In the genomic region with DNA sequence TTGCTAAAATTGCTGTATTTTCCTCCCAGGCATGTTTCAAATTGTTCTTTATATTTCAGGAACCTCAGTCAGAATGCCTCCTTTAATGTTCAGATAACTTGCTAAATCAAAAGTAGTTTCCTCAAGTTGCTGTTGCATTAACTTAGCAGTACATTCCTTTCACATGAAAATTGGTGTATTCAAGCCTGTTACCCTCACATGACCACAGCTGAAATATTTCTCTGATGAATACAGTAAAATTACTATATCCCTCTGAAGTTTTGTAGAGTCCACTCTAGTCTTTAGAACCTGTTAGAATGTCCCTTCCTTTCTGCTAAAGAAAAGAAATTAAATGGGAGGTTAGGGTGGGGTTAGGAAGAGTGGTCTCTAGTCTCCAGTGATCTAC, we compare ENCODE assay signal across 9 cellular contexts. TPM values are rescaled to one million over a fixed set of nuclear protein-coding genes. Genes with fewer than 3 reads are reported as not detected.
DNase-seq lines count a peak whose midpoint lies in the region; ATAC-seq and TF ChIP-seq lines count a peak whose summit lies in the region.
"Had no signal": no experiment of that assay in that cellular context is flagged by ENCODE, and none has a peak within 500 bp of the region (broad histone marks: within the 10 kb centered on the region; RNA-seq: fewer than 3 reads in every experiment).

No MANE protein-coding gene starts in this region.

- H3K4me1 ChIP-seq in SJSA1 (replicated peaks) = peaks cover 14% of the 10 kb centered on the region
- no peaks in the 10 kb centered on the region for H3K4me1 ChIP-seq in hepatocyte (ENCODE audit: insufficient read depth)

- intact Hi-C loops in Calu3 (cut with micrococcal nuclease; ENCODE audit: unreplicated experiment) = no loop called here

- H3K27ac ChIP-seq in SJSA1 = peak overlapping the region; percentile 83
- H3K27ac ChIP-seq in hepatocyte = no peak overlapping the region

- no peak overlapping the region for H3K4me2 ChIP-seq in hepatocyte

- no peaks in the 10 kb centered on the region for H3K79me2 ChIP-seq in hepatocyte

- CTCF ChIA-PET in Calu3 (lab: Charles Lee) = interaction anchor here (1.0 kb wide), 1 partner anchor 12 kb away, joined by 3 read pairs; no protein-coding TSS in a partner anchor

- H3K4me3 ChIP-seq in SJSA1 = peak overlapping the region; percentile 30
- H3K4me3 ChIP-seq in fibroblast of the aortic adventitia (ENCODE audit: low read depth, low read length) = peak overlapping the region; percentile 41
- no peak overlapping the region for H3K4me3 ChIP-seq in hepatocyte

- H3K9me3 Mint-ChIP-seq in Calu3 (ENCODE audit: low read depth, unreplicated experiment) = peaks cover 7% of the 10 kb centered on the region

- no peaks in the 10 kb centered on the region for H3K27me3 ChIP-seq in SJSA1 (replicated peaks)
- H3K27me3 ChIP-seq in hepatocyte = no peaks in the 10 kb centered on the region

- no peaks in the 10 kb centered on the region for H3K9me3 ChIP-seq in SJSA1 (replicated peaks)
- H3K9me3 ChIP-seq in hepatocyte (ENCODE audit: low read depth) = no peaks in the 10 kb centered on the region

- H3K36me3 ChIP-seq in SJSA1 (no peaks in the 10 kb centered on the region), hepatocyte (replicated peaks; ENCODE audit: insufficient read depth, low read depth) (no peaks in the 10 kb centered on the region)

- H3K27me3 Mint-ChIP-seq in Calu3 (ENCODE audit: unreplicated experiment) = no peaks in the 10 kb centered on the region

- BruUV-seq in Calu3 (replicated peaks; lab: Mats Ljungman, UMichigan) = no TSS peak

- ATAC-seq in GM19372 (IDR thresholded peaks at IDR 0.05; ENCODE audit: low read depth, unreplicated experiment) = peak; percentile 6

- peak; percentile 67 for DNase-seq in ACHN
- DNase-seq in SJSA1 (ENCODE audit: low read depth in 1 of 2, low spot score in 2 of 2) = peak in 1 of 2 experiments; percentile 36
- DNase-seq in fibroblast of the aortic adventitia (ENCODE audit: low read depth) = peak; percentile 78
- no peak for DNase-seq in NCI-H82 (lab: John Stamatoyannopoulos, UW)
- no peak for DNase-seq in hepatocyte (ENCODE audit: low spot score)
- no peak for DNase-seq in NCI-H2107 (lab: John Stamatoyannopoulos, UW)
- no peak for DNase-seq in Calu3
- DNase-seq: NCI-H1092 had no signal

- no peaks in the 10 kb centered on the region for H4K20me1 ChIP-seq in hepatocyte (ENCODE audit: insufficient read depth, poor library complexity, severe bottlenecking)

- no peak overlapping the region for H3K4me3 Mint-ChIP-seq in Calu3 (ENCODE audit: low read depth, unreplicated experiment)

- H3K36me3 Mint-ChIP-seq in Calu3 (ENCODE audit: insufficient read depth, unreplicated experiment) = no peaks in the 10 kb centered on the region

- in situ Hi-C loops in ACHN (cut with HindIII; ENCODE audit: low pct_ligation_motif_present, low pct_unique_long_range_greater_than_20kb, low sequenced_read_pairs) = no loop called here

- no peaks in the 10 kb centered on the region for H3K9me2 ChIP-seq in hepatocyte (replicated peaks; ENCODE audit: insufficient read depth)

- no peak overlapping the region for H2AFZ ChIP-seq in hepatocyte

- TF ChIP-seq CTCF in fibroblast of the aortic adventitia (IDR thresholded peaks at IDR 0.05; ENCODE audit: insufficient read depth, low read length) (no peak), hepatocyte (IDR thresholded peaks at IDR 0.05; ENCODE audit: poor library complexity) (no peak), Calu3 (IDR thresholded peaks at IDR 0.05; ENCODE audit: unreplicated experiment) (no peak)

- H3K27ac Mint-ChIP-seq in Calu3 (ENCODE audit: unreplicated experiment) = no peak overlapping the region

- peaks cover 14% of the 10 kb centered on the region for H3K4me1 Mint-ChIP-seq in Calu3 (ENCODE audit: low read depth, unreplicated experiment)

RNA-seq across cellular contexts. Expression of a gene that starts 24.5 kb away (rescaled TPM):
- 44.9 and 66.0 TPM in 2 replicates for total RNA-seq in SJSA1 (2014; rRNA removed; shearing (Covaris generic))
- total RNA-seq in fibroblast of the aortic adventitia (ENCODE audit: low replicate concordance) (14.0 and 90.0 TPM in 2 replicates), hepatocyte (65.4 and 71.8 TPM in 2 replicates), Calu3 (2022) (92.2 and 97.0 TPM in 2 replicates)
- 37.1 and 38.7 TPM in 2 replicates for polyA plus RNA-seq in hepatocyte

Comparison
In these comparisons a context has a peak if more than half of its experiments do, and no peak if none do; other contexts are left out.
1. DNase-seq: peak in ACHN (single experiment) and fibroblast of the aortic adventitia (single experiment); none in NCI-H82 (single experiment), hepatocyte (single experiment), NCI-H2107 (single experiment) and Calu3 (single experiment).